ENCODE assay signal across 13 cellular contexts in genomic region chr15:73873456-73873855, GRCh38. TPM values are rescaled to one million over a fixed set of nuclear protein-coding genes. Genes with fewer than 3 reads are reported as not detected.
DNase-seq lines count a peak whose midpoint lies in the region; ATAC-seq and TF ChIP-seq lines count a peak whose summit lies in the region.
"Had no signal": no experiment of that assay in that cellular context is flagged by ENCODE, and none has a peak within 500 bp of the region (broad histone marks: within the 10 kb centered on the region; RNA-seq: fewer than 3 reads in every experiment).

TBC1D21 (plus strand) TSS chr15:73873564; CDS start chr15:73873710, 146 bp downstream.

- H3K4me3 Mint-ChIP-seq in T-helper 17 cell = peak within 1 kb of the TSS; percentile 45
- peak within 1 kb of the TSS; percentile 22 for H3K4me3 Mint-ChIP-seq in endothelial cell (ENCODE audit: unreplicated experiment)
- H3K4me3 Mint-ChIP-seq in type B pancreatic cell = no peak within 1 kb of the TSS

- no peaks in the 10 kb centered on the region for H3K9me3 Mint-ChIP-seq in endothelial cell (ENCODE audit: unreplicated experiment)
- no peaks in the 10 kb centered on the region for H3K9me3 Mint-ChIP-seq in type B pancreatic cell

- CTCF ChIA-PET in HEK293T (lab: Yijun Ruan, JAX) = interaction anchor here (0.7 to 2.0 kb wide), 7 partner anchors 8 to 92 kb away, joined by 3 to 11 read pairs (median 4); no protein-coding TSS in a partner anchor

- DNase-seq in cardiac septum (ENCODE audit: low spot score) (peak; percentile 54), Right ventricle myocardium inferior (ENCODE audit: missing footprints) (no peak), T-helper 17 cell (no peak), endothelial cell (ENCODE audit: low spot score) (no peak), type B pancreatic cell (ENCODE audit: extremely low spot score, unreplicated experiment) (peak; percentile 42), HEK293T (ENCODE audit: extremely low spot score) (no peak)
- DNase-seq in activated CD4-positive, CD25-positive, alpha-beta regulatory T cell (lab: John Stamatoyannopoulos, UW) = no peak
- no peak for DNase-seq in stimulated activated naive CD8-positive, alpha-beta T cell treated with anti-CD3 and anti-CD28 coated beads, Interleukin-15, Interleukin-2, amounts not matched to agents 100 U/mL and 50 U/mL, for 24 hours
- DNase-seq: 8988T, H7 had no signal

- ATAC-seq in Right ventricle myocardium inferior = no peak
- no peak for ATAC-seq in T-helper 17 cell
- no peak for ATAC-seq in stimulated activated naive CD8-positive, alpha-beta T cell treated with anti-CD3 and anti-CD28 coated beads, Interleukin-15, Interleukin-2, amounts not matched to agents 100 U/mL and 50 U/mL, for 24 hours

- TF ChIP-seq CTCF in endothelial cell (IDR thresholded peaks at IDR 0.05; ENCODE audit: unreplicated experiment) (no peak), type B pancreatic cell (conservative IDR thresholded peaks at IDR 0.05) (no peak)

- H3K27me3 Mint-ChIP-seq in T-helper 17 cell = peaks cover 60% of the 10 kb centered on the region
- H3K27me3 Mint-ChIP-seq in endothelial cell (ENCODE audit: unreplicated experiment) = peaks cover 2% of the 10 kb centered on the region
- peaks cover 51% of the 10 kb centered on the region for H3K27me3 Mint-ChIP-seq in type B pancreatic cell

- H3K36me3 Mint-ChIP-seq in T-helper 17 cell (ENCODE audit: low read depth) (peaks cover 2% of the 10 kb centered on the region), endothelial cell (ENCODE audit: low read depth, unreplicated experiment) (no peaks in the 10 kb centered on the region), type B pancreatic cell (no peaks in the 10 kb centered on the region)

- peak within 1 kb of the TSS; percentile 57 for H3K27ac Mint-ChIP-seq in T-helper 17 cell
- H3K27ac Mint-ChIP-seq in endothelial cell (ENCODE audit: unreplicated experiment) = no peak within 1 kb of the TSS
- H3K27ac Mint-ChIP-seq in type B pancreatic cell = no peak within 1 kb of the TSS

- H3K9me3 ChIP-seq in T-helper 17 cell (ENCODE audit: control insufficient read depth, low read length, poor library complexity, severe bottlenecking) = no peaks in the 10 kb centered on the region
- H3K9me3 ChIP-seq: BLaER1 had no signal

- POLR2A ChIA-PET in HEK293T (lab: Yijun Ruan, JAX) = no interaction called here

- intact Hi-C loops in cardiac septum (cut with DNase I) = no loop called here
- intact Hi-C loops in Right ventricle myocardium inferior (cut with DNase I) = loop anchor here (5.0 kb wide), 1 partner anchor 76 kb away; no protein-coding TSS in a partner anchor

- no peaks in the 10 kb centered on the region for H3K4me1 Mint-ChIP-seq in T-helper 17 cell
- H3K4me1 Mint-ChIP-seq in endothelial cell (ENCODE audit: unreplicated experiment) = peaks cover under 1% of the 10 kb centered on the region
- no peaks in the 10 kb centered on the region for H3K4me1 Mint-ChIP-seq in type B pancreatic cell (ENCODE audit: unreplicated experiment)

TF ChIP-seq in HEK293T, 16 proteins besides CTCF, POLR2A, EP300 and RAD21:
- TF ChIP-seq ZNF384 (IDR thresholded peaks at IDR 0.05) (no peak), NFRKB (IDR thresholded peaks at IDR 0.05) (no peak), CTBP1 (IDR thresholded peaks at IDR 0.05; ENCODE audit: borderline replicate concordance) (no peak), HDGF (IDR thresholded peaks at IDR 0.05; ENCODE audit: borderline replicate concordance) (no peak), FOXK2 (IDR thresholded peaks at IDR 0.05) (no peak), BHLHE40 (IDR thresholded peaks at IDR 0.05; ENCODE audit: borderline replicate concordance) (no peak), L3MBTL2 (conservative IDR thresholded peaks at IDR 0.05) (no peak), ARNT (IDR thresholded peaks at IDR 0.05) (no peak), ELF4 (IDR thresholded peaks at IDR 0.05) (no peak), LEF1 (IDR thresholded peaks at IDR 0.05; ENCODE audit: borderline replicate concordance) (no peak), SP1 (IDR thresholded peaks at IDR 0.05) (no peak), TARDBP (IDR thresholded peaks at IDR 0.05) (no peak), FOXM1 (IDR thresholded peaks at IDR 0.05; ENCODE audit: borderline replicate concordance) (no peak), SUZ12 (IDR thresholded peaks at IDR 0.05) (no peak), FOXA1 (IDR thresholded peaks at IDR 0.05) (no peak)
- TF ChIP-seq, protein P1, sequence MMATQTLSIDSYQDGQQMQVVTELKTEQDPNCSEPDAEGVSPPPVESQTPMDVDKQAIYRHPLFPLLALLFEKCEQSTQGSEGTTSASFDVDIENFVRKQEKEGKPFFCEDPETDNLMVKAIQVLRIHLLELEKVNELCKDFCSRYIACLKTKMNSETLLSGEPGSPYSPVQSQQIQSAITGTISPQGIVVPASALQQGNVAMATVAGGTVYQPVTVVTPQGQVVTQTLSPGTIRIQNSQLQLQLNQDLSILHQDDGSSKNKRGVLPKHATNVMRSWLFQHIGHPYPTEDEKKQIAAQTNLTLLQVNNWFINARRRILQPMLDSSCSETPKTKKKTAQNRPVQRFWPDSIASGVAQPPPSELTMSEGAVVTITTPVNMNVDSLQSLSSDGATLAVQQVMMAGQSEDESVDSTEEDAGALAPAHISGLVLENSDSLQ (IDR thresholded peaks at IDR 0.05) = no peak

RNA-seq across cellular contexts. Expression of gene TBC1D21, which starts in this region (rescaled TPM):
- total RNA-seq in cardiac septum = not detected
- not detected for total RNA-seq in Right ventricle myocardium inferior
- not detected for total RNA-seq in T-helper 17 cell
- total RNA-seq in endothelial cell (ENCODE audit: unreplicated experiment) = not detected
- total RNA-seq in type B pancreatic cell (ENCODE audit: low replicate concordance) = not detected in 2 replicates
- total RNA-seq: H7, HT-29, IMR-90 had no signal

Comparison
In these comparisons a context has a peak if more than half of its experiments do, and no peak if none do; other contexts are left out.
1. Peak in DNase-seq in cardiac septum; RNA of the gene not detected or under 1 TPM.
2. Peak in DNase-seq in type B pancreatic cell; RNA of the gene not detected or under 1 TPM.